Comparison of ENCODE assay signal across 17 cellular contexts in the genomic region with DNA sequence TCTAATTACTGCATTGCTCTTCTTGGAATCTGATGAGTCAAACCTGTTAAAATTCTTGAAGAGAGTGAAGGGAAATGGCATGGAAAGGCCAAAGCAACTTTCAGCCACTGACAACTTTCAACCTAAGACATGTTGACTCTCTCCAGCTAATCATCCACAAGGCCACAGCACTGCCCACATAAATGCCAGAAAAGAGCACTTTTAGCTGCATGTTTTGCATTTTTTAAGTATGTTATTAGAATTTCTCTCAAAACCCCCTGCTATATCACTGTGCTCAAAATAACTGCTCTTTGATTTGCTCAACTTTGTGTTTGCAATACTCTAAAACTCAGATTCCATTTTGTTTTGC.
A peak's percentile ranks its signal among the peaks of the same experiment; 100 is the strongest.
DNase-seq lines count a peak whose midpoint lies in the region; ATAC-seq and TF ChIP-seq lines count a peak whose summit lies in the region.
"Had no signal": no experiment of that assay in that cellular context is flagged by ENCODE, and none has a peak within 500 bp of the region (broad histone marks: within the 10 kb centered on the region; RNA-seq: fewer than 3 reads in every experiment).

No MANE protein-coding gene starts in this region.

- ATAC-seq in GM19397 (IDR thresholded peaks at IDR 0.05; ENCODE audit: unreplicated experiment) = peak; percentile 64
- ATAC-seq in HG03159 (IDR thresholded peaks at IDR 0.05; ENCODE audit: unreplicated experiment) = peak; percentile 48
- ATAC-seq: activated T-helper 17 cell treated with anti-CD3 and anti-CD28 coated beads, Interleukin-2, amount 50 U/mL, for 72 hours had no signal

- no peak for TF ChIP-seq CTCF in GM12865 (IDR thresholded peaks at IDR 0.05; ENCODE audit: insufficient read depth, low read depth, low read length, missing control alignments)
- no peak for TF ChIP-seq CTCF in fibroblast of pulmonary artery (IDR thresholded peaks at IDR 0.05; ENCODE audit: low read length, missing control alignments)

- H3K4me3 ChIP-seq in GM12865 (ENCODE audit: low read depth, low read length) (no peak overlapping the region), fibroblast of pulmonary artery (replicated peaks; ENCODE audit: low read depth, low read length) (no peak overlapping the region)
- H3K4me3 ChIP-seq: esophagus muscularis mucosa, SJSA1, stomach had no signal

- peak; percentile 30 for DNase-seq in GM12865 (ENCODE audit: low read depth)
- DNase-seq in fibroblast of pulmonary artery (ENCODE audit: low read depth) = peak; percentile 10
- no peak for DNase-seq in HPDE6-E6E7 (ENCODE audit: extremely low spot score)
- DNase-seq in activated CD4-positive, alpha-beta T cell treated with anti-CD3 and anti-CD28 coated beads, Interleukin-2, amount 50 U/mL, for 1 hour = no peak
- no peak for DNase-seq in NCI-H1436 treated with DMSO at 0.1 percent for 48 hours (lab: John Stamatoyannopoulos, UW)
- no peak for DNase-seq in NCI-H69 (lab: John Stamatoyannopoulos, UW)
- DNase-seq: activated B cell treated with CpG ODN at 0.5 μM for 24 hours; BE2C; central memory CD4-positive, alpha-beta T cell; NCI-H187 treated with DMSO at 0.1 percent for 48 hours; NK-92 treated with Interleukin-12 subunit alpha and Interleukin-12 subunit beta, amount 100 ng/mL, for 24 hours; stomach had no signal

Comparison
In these comparisons a context has a peak if more than half of its experiments do, and no peak if none do; other contexts are left out.
1. DNase-seq: peak in GM12865 (single experiment) and fibroblast of pulmonary artery (single experiment); none in HPDE6-E6E7 (single experiment), activated CD4-positive, alpha-beta T cell treated with anti-CD3 and anti-CD28 coated beads, Interleukin-2, amount 50 U/mL, for 1 hour (single experiment), NCI-H1436 treated with DMSO at 0.1 percent for 48 hours (single experiment) and NCI-H69 (single experiment).